9 cellular contexts compared by ENCODE assay signal in the genomic region with DNA sequence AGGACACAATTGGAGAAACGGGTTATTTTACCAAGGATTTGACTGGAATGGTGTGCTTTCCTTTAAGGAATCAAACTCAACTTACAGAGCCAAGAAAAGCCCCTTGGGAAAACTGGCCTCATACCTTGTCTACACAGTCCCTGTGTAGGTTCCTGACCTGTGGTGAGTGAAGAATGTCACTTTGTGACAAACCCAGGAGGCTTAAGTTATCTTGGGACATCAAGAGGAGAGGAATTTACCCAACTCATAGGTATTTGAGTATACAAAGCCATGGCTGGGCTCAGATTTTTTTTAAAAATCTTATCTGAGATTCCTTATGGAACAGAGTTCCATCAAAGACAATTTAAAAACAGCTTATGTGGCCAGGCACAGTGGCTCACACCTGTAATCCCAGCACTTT.
"Had no signal": no experiment of that assay in that cellular context is flagged by ENCODE, and none has a peak within 500 bp of the region (broad histone marks: within the 10 kb centered on the region; RNA-seq: fewer than 3 reads in every experiment).

No MANE protein-coding gene starts in this region.

- DNase-seq: IMR-90, KBM-7, KG1 had no signal

- H3K9ac ChIP-seq: KMS-11 had no signal

- H3K27ac ChIP-seq: HL-60, KMS-11 had no signal

- H3K4me3 ChIP-seq: K562 had no signal

- H3K27ac Mint-ChIP-seq: IgD-negative memory B cell had no signal

- H3K36me3 Mint-ChIP-seq: IgD-negative memory B cell had no signal

- ATAC-seq: HepG2, K562 had no signal

- FAIRE-seq: HepG2, HTR-8/SVneo, K562 had no signal

- H3K4me3 Mint-ChIP-seq: IgD-negative memory B cell had no signal

- H3K4me2 ChIP-seq: KMS-11 had no signal

- H3K4me1 Mint-ChIP-seq: IgD-negative memory B cell had no signal
